Comparison of ENCODE assay signal across 8 cellular contexts in the genomic region with DNA sequence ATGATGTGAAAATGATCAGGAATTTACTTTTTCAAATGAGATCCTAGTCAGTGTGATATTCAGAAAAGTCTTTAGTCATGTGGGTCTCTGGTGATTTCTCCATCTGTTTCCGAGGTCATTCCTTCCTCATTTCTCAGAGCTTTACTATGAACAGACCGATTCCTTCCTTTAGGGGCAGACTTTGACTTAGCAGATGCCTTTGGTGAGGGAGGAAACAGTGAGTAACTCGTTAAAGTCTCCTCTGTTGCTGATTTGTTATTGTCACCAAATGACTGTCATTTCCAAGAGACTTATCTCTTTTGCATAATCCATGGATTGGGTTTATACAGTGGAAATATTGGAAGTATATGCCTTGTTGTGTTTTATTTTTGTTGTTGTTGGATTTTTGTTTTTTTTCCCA.
A peak's percentile ranks its signal among the peaks of the same experiment; 100 is the strongest.
DNase-seq lines count a peak whose midpoint lies in the region; ATAC-seq and TF ChIP-seq lines count a peak whose summit lies in the region.

No MANE protein-coding gene starts in this region.

- DNase-seq in activated CD4-positive, alpha-beta T cell treated with anti-CD3 and anti-CD28 coated beads for 36 hours = no peak
- no peak for DNase-seq in activated CD4-positive, alpha-beta T cell treated with anti-CD3 and anti-CD28 coated beads, Interleukin-2, amount 10 ng/mL, durations not matched to agents 7 days and 5 days
- peak; percentile 32 for DNase-seq in astrocyte of the cerebellum (ENCODE audit: low read depth)
- peak; percentile 93 for DNase-seq in iris pigment epithelial cell (ENCODE audit: low read depth)
- no peak for DNase-seq in thoracic aorta (ENCODE audit: low spot score)
- DNase-seq in stimulated activated CD4-positive, alpha-beta T cell treated with anti-CD3 and anti-CD28 coated beads, Interleukin-4, amount 100 ng/mL, for 1 hour = no peak
- DNase-seq in stimulated activated CD4-positive, alpha-beta T cell treated with anti-CD3 and anti-CD28 coated beads, Interleukin-15, amount 100 ng/mL, for 24 hours = no peak

- ATAC-seq in activated CD4-positive, alpha-beta T cell treated with anti-CD3 and anti-CD28 coated beads for 36 hours = peak; percentile 80
- ATAC-seq in thoracic aorta (ENCODE audit: insufficient number of reproducible peaks, low FRiP score, low read depth) (no peak), GM21390 (IDR thresholded peaks at IDR 0.05; ENCODE audit: unreplicated experiment) (no peak)

- in situ Hi-C loops in astrocyte of the cerebellum (cut with HindIII; ENCODE audit: low sequenced_read_pairs) = no loop called here

- H3K4me3 Mint-ChIP-seq in activated CD4-positive, alpha-beta T cell treated with anti-CD3 and anti-CD28 coated beads for 36 hours = no peak overlapping the region
- H3K4me3 Mint-ChIP-seq in activated CD4-positive, alpha-beta T cell treated with anti-CD3 and anti-CD28 coated beads, Interleukin-2, amount 10 ng/mL, durations not matched to agents 7 days and 5 days = no peak overlapping the region

- POLR2A ChIA-PET in activated CD4-positive, alpha-beta T cell treated with anti-CD3 and anti-CD28 coated beads for 36 hours (lab: Charles Lee) = no interaction called here
- POLR2A ChIA-PET in activated CD4-positive, alpha-beta T cell treated with anti-CD3 and anti-CD28 coated beads, Interleukin-2, amount 10 ng/mL, durations not matched to agents 7 days and 5 days (lab: Charles Lee) = no interaction called here

- H3K36me3 Mint-ChIP-seq in activated CD4-positive, alpha-beta T cell treated with anti-CD3 and anti-CD28 coated beads for 36 hours (ENCODE audit: low read depth) = peaks cover 76% of the 10 kb centered on the region
- H3K36me3 Mint-ChIP-seq in activated CD4-positive, alpha-beta T cell treated with anti-CD3 and anti-CD28 coated beads, Interleukin-2, amount 10 ng/mL, durations not matched to agents 7 days and 5 days (ENCODE audit: low read depth) = peaks cover 70% of the 10 kb centered on the region

- H3K27ac Mint-ChIP-seq in activated CD4-positive, alpha-beta T cell treated with anti-CD3 and anti-CD28 coated beads for 36 hours = peak overlapping the region; percentile 55
- H3K27ac Mint-ChIP-seq in activated CD4-positive, alpha-beta T cell treated with anti-CD3 and anti-CD28 coated beads, Interleukin-2, amount 10 ng/mL, durations not matched to agents 7 days and 5 days = no peak overlapping the region

- H3K4me1 Mint-ChIP-seq in activated CD4-positive, alpha-beta T cell treated with anti-CD3 and anti-CD28 coated beads for 36 hours = peaks cover 32% of the 10 kb centered on the region
- peaks cover 48% of the 10 kb centered on the region for H3K4me1 Mint-ChIP-seq in activated CD4-positive, alpha-beta T cell treated with anti-CD3 and anti-CD28 coated beads, Interleukin-2, amount 10 ng/mL, durations not matched to agents 7 days and 5 days

- peaks cover 0 to 3% of the 10 kb centered on the region in 2 donors for H3K4me1 ChIP-seq in thoracic aorta (ENCODE audit: control insufficient read depth in 1 of 2, low read depth in 2 of 2)

- H3K4me3 ChIP-seq in astrocyte of the cerebellum (ENCODE audit: low read depth, low read length) = no peak overlapping the region
- no peak overlapping the region for H3K4me3 ChIP-seq in thoracic aorta

- no peaks in the 10 kb centered on the region for H3K9me3 ChIP-seq in thoracic aorta

- no peaks in the 10 kb centered on the region for H3K27me3 Mint-ChIP-seq in activated CD4-positive, alpha-beta T cell treated with anti-CD3 and anti-CD28 coated beads for 36 hours
- H3K27me3 Mint-ChIP-seq in activated CD4-positive, alpha-beta T cell treated with anti-CD3 and anti-CD28 coated beads, Interleukin-2, amount 10 ng/mL, durations not matched to agents 7 days and 5 days = no peaks in the 10 kb centered on the region

- intact Hi-C loops in activated CD4-positive, alpha-beta T cell treated with anti-CD3 and anti-CD28 coated beads for 36 hours (cut with DNase I, micrococcal nuclease) = no loop called here

- CTCF ChIA-PET in activated CD4-positive, alpha-beta T cell treated with anti-CD3 and anti-CD28 coated beads for 36 hours (lab: Charles Lee) = no interaction called here
- CTCF ChIA-PET in activated CD4-positive, alpha-beta T cell treated with anti-CD3 and anti-CD28 coated beads, Interleukin-2, amount 10 ng/mL, durations not matched to agents 7 days and 5 days (lab: Charles Lee) = no interaction called here

- no peaks in the 10 kb centered on the region for H3K36me3 ChIP-seq in thoracic aorta

- peak; percentile 60 for TF ChIP-seq CTCF in astrocyte of the cerebellum (IDR thresholded peaks at IDR 0.05; ENCODE audit: low read depth, low read length, missing control alignments)
- peak; percentile 19 for TF ChIP-seq CTCF in thoracic aorta (IDR thresholded peaks at IDR 0.05)

- H3K27ac ChIP-seq in thoracic aorta = peak overlapping the region in 1 of 2 donors; percentile 1

- H3K27me3 ChIP-seq in thoracic aorta (replicated peaks; ENCODE audit: insufficient read depth) = no peaks in the 10 kb centered on the region

- no peaks in the 10 kb centered on the region for H3K9me3 Mint-ChIP-seq in activated CD4-positive, alpha-beta T cell treated with anti-CD3 and anti-CD28 coated beads for 36 hours (ENCODE audit: low read depth)
- no peaks in the 10 kb centered on the region for H3K9me3 Mint-ChIP-seq in activated CD4-positive, alpha-beta T cell treated with anti-CD3 and anti-CD28 coated beads, Interleukin-2, amount 10 ng/mL, durations not matched to agents 7 days and 5 days

Comparison
In these comparisons a context has a peak if more than half of its experiments do, and no peak if none do; other contexts are left out.
1. DNase-seq: peak in astrocyte of the cerebellum (single experiment) and iris pigment epithelial cell (single experiment); none in activated CD4-positive, alpha-beta T cell treated with anti-CD3 and anti-CD28 coated beads for 36 hours (single experiment), activated CD4-positive, alpha-beta T cell treated with anti-CD3 and anti-CD28 coated beads, Interleukin-2, amount 10 ng/mL, durations not matched to agents 7 days and 5 days (single experiment), thoracic aorta (single experiment), stimulated activated CD4-positive, alpha-beta T cell treated with anti-CD3 and anti-CD28 coated beads, Interleukin-4, amount 100 ng/mL, for 1 hour (single experiment) and stimulated activated CD4-positive, alpha-beta T cell treated with anti-CD3 and anti-CD28 coated beads, Interleukin-15, amount 100 ng/mL, for 24 hours (single experiment).